19 cellular contexts compared by ENCODE assay signal in genomic region chr6:126210398-126211075, GRCh38.
DNase-seq lines count a peak whose midpoint lies in the region; ATAC-seq, FAIRE-seq and TF ChIP-seq lines count a peak whose summit lies in the region.
"Had no signal": no experiment of that assay in that cellular context is flagged by ENCODE, and none has a peak within 500 bp of the region (broad histone marks: within the 10 kb centered on the region; RNA-seq: fewer than 3 reads in every experiment).

No MANE protein-coding gene starts in this region.

- no peak overlapping the region for H3K4me3 Mint-ChIP-seq in nephron
- no peak overlapping the region for H3K4me3 Mint-ChIP-seq in activated CD8-positive, alpha-beta memory T cell treated with anti-CD3 and anti-CD28 coated beads, Interleukin-2, amount 10 ng/mL, durations not matched to agents 7 days and 5 days
- H3K4me3 Mint-ChIP-seq: H9 had no signal

- no peak overlapping the region for H2AFZ ChIP-seq in fibroblast of lung (ENCODE audit: low read length)

- no peak overlapping the region for H3K9ac ChIP-seq in fibroblast of lung (ENCODE audit: insufficient read depth, low read length)

- ATAC-seq in A549 (no peak), SK-N-SH treated with all-trans-retinoic acid at 6 μM for 48 hours (peak; percentile 67; the same call in 2 of the 3 replicates), HG03025 (IDR thresholded peaks at IDR 0.05; ENCODE audit: low FRiP score, unreplicated experiment) (no peak), HG03175 (IDR thresholded peaks at IDR 0.05; ENCODE audit: unreplicated experiment) (no peak)
- ATAC-seq in activated CD8-positive, alpha-beta memory T cell treated with anti-CD3 and anti-CD28 coated beads, Interleukin-2, amount 10 ng/mL, durations not matched to agents 7 days and 5 days, result no peak

- no peak for TF ChIP-seq EP300 in A549 (IDR thresholded peaks at IDR 0.05)

- no peaks in the 10 kb centered on the region for H3K9me3 Mint-ChIP-seq in nephron
- H3K9me3 Mint-ChIP-seq in activated CD8-positive, alpha-beta memory T cell treated with anti-CD3 and anti-CD28 coated beads, Interleukin-2, amount 10 ng/mL, durations not matched to agents 7 days and 5 days (ENCODE audit: low read depth), result no peaks in the 10 kb centered on the region
- H3K9me3 Mint-ChIP-seq: H9 had no signal

- H3K4me3 ChIP-seq in A549, result no peak overlapping the region
- H3K4me3 ChIP-seq in fibroblast of lung (replicated peaks in 1 of 4; ENCODE audit: control extremely low read depth in 1 of 4, insufficient read depth in 1 of 4, low read depth in 3 of 4, low read length in 4 of 4), result no peak overlapping the region
- H3K4me3 ChIP-seq: SJSA1 had no signal

- CTCF ChIA-PET in A549 (lab: Yijun Ruan, JAX), result interaction anchor here (0.9 kb wide), 1 partner anchor 13 kb away, joined by 3 read pairs; no protein-coding TSS in a partner anchor
- CTCF ChIA-PET in activated CD8-positive, alpha-beta memory T cell treated with anti-CD3 and anti-CD28 coated beads, Interleukin-2, amount 10 ng/mL, durations not matched to agents 7 days and 5 days (lab: Charles Lee), result no interaction called here

- TF ChIP-seq POLR2A in A549 (IDR thresholded peaks at IDR 0.05; ENCODE audit: low read length), result no peak

- POLR2A ChIA-PET in A549 (lab: Yijun Ruan, JAX), result interaction anchor here (0.6 kb wide), 1 partner anchor 225 kb away, joined by 4 read pairs; no protein-coding TSS in a partner anchor

- H4K20me1 ChIP-seq in fibroblast of lung (ENCODE audit: control insufficient read depth, extremely low read depth, insufficient read depth, low read length), result no peaks in the 10 kb centered on the region

- H3K27ac ChIP-seq in A549, result no peak overlapping the region
- H3K27ac ChIP-seq in fibroblast of lung (ENCODE audit: insufficient read depth, low read length), result no peak overlapping the region
- H3K27ac ChIP-seq: SJSA1 had no signal

- peaks cover 7% of the 10 kb centered on the region for H3K4me1 Mint-ChIP-seq in nephron
- H3K4me1 Mint-ChIP-seq in activated CD8-positive, alpha-beta memory T cell treated with anti-CD3 and anti-CD28 coated beads, Interleukin-2, amount 10 ng/mL, durations not matched to agents 7 days and 5 days, result no peaks in the 10 kb centered on the region
- H3K4me1 Mint-ChIP-seq: H9 had no signal

- peak overlapping the region in 2 of 3 experiments; percentile 55 to 56 for H3K27ac Mint-ChIP-seq in nephron
- no peak overlapping the region for H3K27ac Mint-ChIP-seq in activated CD8-positive, alpha-beta memory T cell treated with anti-CD3 and anti-CD28 coated beads, Interleukin-2, amount 10 ng/mL, durations not matched to agents 7 days and 5 days
- H3K27ac Mint-ChIP-seq: H9 had no signal

- TF ChIP-seq RAD21 in A549 (conservative IDR thresholded peaks at IDR 0.05 in 1 of 2, IDR thresholded peaks at IDR 0.05 in 1 of 2), result no peak

- no peaks in the 10 kb centered on the region for H3K36me3 ChIP-seq in fibroblast of lung (ENCODE audit: control insufficient read depth, insufficient read depth, low read length)
- H3K36me3 ChIP-seq: SJSA1 had no signal

- 43% methylated on average over 3 of the region's 3 CpGs for WGBS in A549 (ENCODE audit: missing lambda C conversion rate)

- H3K4me1 ChIP-seq in A549, result no peaks in the 10 kb centered on the region
- H3K4me1 ChIP-seq in fibroblast of lung (ENCODE audit: control insufficient read depth, extremely low read depth, insufficient read depth, low read length), result no peaks in the 10 kb centered on the region
- H3K4me1 ChIP-seq: SJSA1 had no signal

- DNase-seq in A549 (ENCODE audit: low read depth in 1 of 2, low spot score in 1 of 2) (no peak), fibroblast of lung (ENCODE audit: low read depth in 2 of 2) (peak; percentile 5 to 56), NCI-H1436 treated with DMSO at 0.1 percent for 48 hours (lab: John Stamatoyannopoulos, UW) (no peak)
- DNase-seq in activated CD8-positive, alpha-beta memory T cell treated with anti-CD3 and anti-CD28 coated beads, Interleukin-2, amount 10 ng/mL, durations not matched to agents 7 days and 5 days, result no peak
- DNase-seq: 8988T; C1 segment of cervical spinal cord; DMS153; EL; H9; NCI-H1048; NCI-H2107; NCI-H345; NCI-H69; NK-92 treated with Interleukin-12 subunit alpha and Interleukin-12 subunit beta, amount 100 ng/mL, for 24 hours had no signal

- no peaks in the 10 kb centered on the region for H3K27me3 ChIP-seq in fibroblast of lung (ENCODE audit: control insufficient read depth, insufficient read depth, low read length)
- H3K27me3 ChIP-seq: SJSA1 had no signal

- FAIRE-seq in A549 (lab: Jason Lieb, UNC), result no peak

- H3K4me2 ChIP-seq in A549 (no peak overlapping the region), fibroblast of lung (ENCODE audit: extremely low read depth, insufficient read depth, low read length) (no peak overlapping the region)

- no peaks in the 10 kb centered on the region for H3K9me3 ChIP-seq in A549
- no peaks in the 10 kb centered on the region for H3K9me3 ChIP-seq in fibroblast of lung (ENCODE audit: control insufficient read depth, insufficient read depth, low read depth, low read length)
- H3K9me3 ChIP-seq: SJSA1 had no signal

- H3K79me2 ChIP-seq in fibroblast of lung (ENCODE audit: control insufficient read depth, insufficient read depth, low read length), result no peaks in the 10 kb centered on the region

- no peaks in the 10 kb centered on the region for H3K36me3 Mint-ChIP-seq in nephron (ENCODE audit: low read depth)
- H3K36me3 Mint-ChIP-seq in activated CD8-positive, alpha-beta memory T cell treated with anti-CD3 and anti-CD28 coated beads, Interleukin-2, amount 10 ng/mL, durations not matched to agents 7 days and 5 days, result no peaks in the 10 kb centered on the region

- no peaks in the 10 kb centered on the region for H3K27me3 Mint-ChIP-seq in nephron (ENCODE audit: low read depth)
- H3K27me3 Mint-ChIP-seq in activated CD8-positive, alpha-beta memory T cell treated with anti-CD3 and anti-CD28 coated beads, Interleukin-2, amount 10 ng/mL, durations not matched to agents 7 days and 5 days, result no peaks in the 10 kb centered on the region

- TF ChIP-seq CTCF in A549 (IDR thresholded peaks at IDR 0.05) (no peak), fibroblast of lung (conservative IDR thresholded peaks at IDR 0.05 in 1 of 2, IDR thresholded peaks at IDR 0.05 in 1 of 2; ENCODE audit: low read depth in 1 of 2, low read length in 2 of 2) (no peak), nephron (IDR thresholded peaks at IDR 0.05; ENCODE audit: unreplicated experiment in 3 of 3) (no peak)

TF ChIP-seq in A549, 52 proteins besides CTCF, POLR2A, EP300 and RAD21:
- TF ChIP-seq FOSL2 (IDR thresholded peaks at IDR 0.05) (no peak), FOSL2 (CRISPR knock-in tag; IDR thresholded peaks at IDR 0.05) (peak; percentile 15; the same call in 1 of the 2 replicates), GATA3 (IDR thresholded peaks at IDR 0.05; ENCODE audit: borderline replicate concordance) (no peak), ZNF302 (CRISPR knock-in tag; IDR thresholded peaks at IDR 0.05) (no peak), JUN (IDR thresholded peaks at IDR 0.05) (no peak), TP53 (CRISPR knock-in tag; IDR thresholded peaks at IDR 0.05) (no peak)

TF ChIP-seq in SK-N-SH treated with all-trans-retinoic acid at 6 μM for 48 hours, 23 proteins besides CTCF, POLR2A, EP300 and RAD21:
- TF ChIP-seq TOX (CRISPR knock-in tag; IDR thresholded peaks at IDR 0.05; ENCODE audit: borderline replicate concordance) (peak; percentile 21; the same call in 1 of the 2 replicates), ZNF70 (CRISPR knock-in tag; IDR thresholded peaks at IDR 0.05) (no peak), ZNF565 (CRISPR knock-in tag; conservative IDR thresholded peaks at IDR 0.05; ENCODE audit: low read depth) (no peak)

Comparison
In these comparisons a context has a peak if more than half of its experiments do, and no peak if none do; other contexts are left out.
1. DNase-seq: peak in fibroblast of lung (2 of 2); none in A549 (0 of 2), NCI-H1436 treated with DMSO at 0.1 percent for 48 hours (single experiment) and activated CD8-positive, alpha-beta memory T cell treated with anti-CD3 and anti-CD28 coated beads, Interleukin-2, amount 10 ng/mL, durations not matched to agents 7 days and 5 days (single experiment).